10 cellular contexts compared by ENCODE assay signal in the genomic region with DNA sequence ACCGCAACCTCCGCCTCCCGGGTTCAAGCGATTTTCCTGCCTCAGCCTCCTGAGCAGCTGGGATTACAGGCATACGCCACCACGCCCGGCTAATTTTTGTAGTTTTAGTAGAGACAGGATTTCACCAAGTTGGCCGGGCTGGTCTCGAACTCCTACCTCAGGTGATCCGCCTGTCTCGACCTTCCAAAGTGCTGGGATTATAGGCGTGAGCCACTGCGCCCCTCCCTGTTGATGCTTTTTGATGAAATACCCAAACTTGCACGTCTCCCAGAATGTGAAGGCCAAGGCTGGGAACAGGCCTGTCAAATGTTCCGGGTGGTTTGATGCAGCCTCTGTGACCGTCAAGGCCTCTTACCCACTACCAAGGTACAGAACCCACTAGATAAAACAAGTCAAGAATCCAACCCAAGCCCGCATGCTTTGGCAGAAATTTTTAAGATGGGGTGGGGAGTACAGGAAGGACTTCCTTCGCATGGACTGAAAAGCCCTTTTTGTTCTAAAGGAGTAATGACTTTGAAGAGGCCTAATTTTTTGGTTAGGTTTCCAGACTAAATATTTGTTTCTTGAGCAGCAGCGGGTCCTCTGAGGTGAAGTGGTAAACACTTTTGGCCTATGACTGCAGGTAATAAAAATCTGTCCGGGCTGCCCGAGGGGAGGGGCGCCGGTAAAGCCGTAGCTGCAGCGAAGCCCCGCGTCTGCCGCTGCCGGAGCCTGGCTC. TPM values are rescaled to one million over a fixed set of nuclear protein-coding genes. Genes with fewer than 3 reads are reported as not detected.
A peak's percentile ranks its signal among the peaks of the same experiment; 100 is the strongest.
DNase-seq lines count a peak whose midpoint lies in the region; ATAC-seq and TF ChIP-seq lines count a peak whose summit lies in the region.
"Had no signal": no experiment of that assay in that cellular context is flagged by ENCODE, and none has a peak within 500 bp of the region (broad histone marks: within the 10 kb centered on the region; RNA-seq: fewer than 3 reads in every experiment).

No MANE protein-coding gene starts in this region.

- H3K4me3 Mint-ChIP-seq in CD14-positive monocyte: peak overlapping the region; percentile 79 to 98
- H3K4me3 Mint-ChIP-seq: T-helper 1 cell treated with Interleukin-12 subunit alpha and Interleukin-12 subunit beta and Interleukin-4 antibody, amounts not matched to agents 30 μg/mL and 1 μg/mL, for 36 hours had no signal

- peaks cover 0 to 49% (median 26%) of the 10 kb centered on the region in 7 donors for H3K9me3 Mint-ChIP-seq in CD14-positive monocyte

- H3K4me2 ChIP-seq in KMS-11: no peak overlapping the region

- H3K9ac ChIP-seq in KMS-11: no peak overlapping the region

- DNase-seq in CD14-positive monocyte (ENCODE audit: low spot score) (no peak), lower lobe of right lung (no peak), ACHN (no peak), amniotic stem cell (lab: John Stamatoyannopoulos, UW) (no peak)
- DNase-seq in stimulated activated CD4-positive, alpha-beta T cell treated with anti-CD3 and anti-CD28 coated beads, Interleukin-2, amount 100 ng/mL, for 48 hours: no peak
- DNase-seq: activated CD8-positive, alpha-beta T cell treated with anti-CD3 and anti-CD28 coated beads, Interleukin-2, amount 10 ng/mL, durations not matched to agents 7 days and 5 days had no signal

- H3K9me3 ChIP-seq in lower lobe of right lung: no peaks in the 10 kb centered on the region
- H3K9me3 ChIP-seq: mucosa of descending colon had no signal

- no peaks in the 10 kb centered on the region for H3K27me3 ChIP-seq in KMS-11 (ENCODE audit: insufficient read depth, low read depth)
- peaks cover 100% of the 10 kb centered on the region for H3K27me3 ChIP-seq in lower lobe of right lung (ENCODE audit: low read depth)

- no peaks in the 10 kb centered on the region for H4K20me1 ChIP-seq in KMS-11 (ENCODE audit: insufficient read depth)

- peaks cover 0 to 15% of the 10 kb centered on the region in 2 donors for H3K36me3 Mint-ChIP-seq in CD14-positive monocyte

- no peak for ATAC-seq in lower lobe of right lung
- ATAC-seq: activated CD8-positive, alpha-beta T cell treated with anti-CD3 and anti-CD28 coated beads, Interleukin-2, amount 10 ng/mL, durations not matched to agents 7 days and 5 days had no signal

- H3K79me2 ChIP-seq in KMS-11 (ENCODE audit: insufficient read depth, low read depth): no peaks in the 10 kb centered on the region

- H3K4me3 ChIP-seq in KMS-11 (IDR thresholded peaks at IDR 0.05; ENCODE audit: insufficient read depth, low read depth, low read length) (no peak overlapping the region), lower lobe of right lung (peak overlapping the region; percentile 30)
- H3K4me3 ChIP-seq: mucosa of descending colon had no signal

- no peak overlapping the region for H3K27ac Mint-ChIP-seq in CD14-positive monocyte
- H3K27ac Mint-ChIP-seq: activated CD8-positive, alpha-beta T cell treated with anti-CD3 and anti-CD28 coated beads, Interleukin-2, amount 10 ng/mL, durations not matched to agents 7 days and 5 days had no signal

- H3K4me1 ChIP-seq in KMS-11 (ENCODE audit: low read depth, poor library complexity, severe bottlenecking) (no peaks in the 10 kb centered on the region), lower lobe of right lung (peaks cover 21% of the 10 kb centered on the region)

- in situ Hi-C loops in ACHN (cut with HindIII; ENCODE audit: low pct_ligation_motif_present, low pct_unique_long_range_greater_than_20kb, low sequenced_read_pairs): no loop called here

- TF ChIP-seq CTCF in CD14-positive monocyte (IDR thresholded peaks at IDR 0.05) (no peak), KMS-11 (conservative IDR thresholded peaks at IDR 0.05; ENCODE audit: low read depth, low read length) (no peak), lower lobe of right lung (IDR thresholded peaks at IDR 0.05) (no peak)

- H2AFZ ChIP-seq in KMS-11 (ENCODE audit: low read depth): peak overlapping the region; percentile 54

- H3K27me3 Mint-ChIP-seq in CD14-positive monocyte (ENCODE audit: low read depth in 3 of 3): peaks cover 97 to 99% (median 98%) of the 10 kb centered on the region in 3 donors

- intact Hi-C loops in CD14-positive monocyte (cut with micrococcal nuclease) (no loop called here), lower lobe of right lung (cut with DNase I) (no loop called here)

- no peak overlapping the region for H3K27ac ChIP-seq in KMS-11
- no peak overlapping the region for H3K27ac ChIP-seq in lower lobe of right lung

- H3K4me1 Mint-ChIP-seq in CD14-positive monocyte: peaks cover 28% of the 10 kb centered on the region

- H3K36me3 ChIP-seq in KMS-11 (ENCODE audit: insufficient read depth) (no peaks in the 10 kb centered on the region), lower lobe of right lung (no peaks in the 10 kb centered on the region)

RNA-seq across cellular contexts. Expression of a gene that starts 3.7 kb away (rescaled TPM):
- polyA plus RNA-seq in CD14-positive monocyte: not detected
- not detected for total RNA-seq in lower lobe of right lung
- total RNA-seq: activated CD8-positive, alpha-beta T cell treated with anti-CD3 and anti-CD28 coated beads, Interleukin-2, amount 10 ng/mL, durations not matched to agents 7 days and 5 days; OCI-LY7 had no signal

RNA-seq across cellular contexts. Expression of a gene that starts 5.0 kb away (rescaled TPM):
- not detected for polyA plus RNA-seq in CD14-positive monocyte
- total RNA-seq in lower lobe of right lung: not detected
- total RNA-seq: activated CD8-positive, alpha-beta T cell treated with anti-CD3 and anti-CD28 coated beads, Interleukin-2, amount 10 ng/mL, durations not matched to agents 7 days and 5 days; OCI-LY7 had no signal

RNA-seq across cellular contexts. Expression of a gene that starts 12.1 kb away (rescaled TPM):
- not detected for polyA plus RNA-seq in CD14-positive monocyte
- not detected for total RNA-seq in lower lobe of right lung
- total RNA-seq: activated CD8-positive, alpha-beta T cell treated with anti-CD3 and anti-CD28 coated beads, Interleukin-2, amount 10 ng/mL, durations not matched to agents 7 days and 5 days; mucosa of descending colon had no signal

RNA-seq across cellular contexts. Expression of a gene that starts 19.6 kb away (rescaled TPM):
- not detected for polyA plus RNA-seq in CD14-positive monocyte
- total RNA-seq in lower lobe of right lung: not detected
- total RNA-seq: activated CD8-positive, alpha-beta T cell treated with anti-CD3 and anti-CD28 coated beads, Interleukin-2, amount 10 ng/mL, durations not matched to agents 7 days and 5 days; OCI-LY7 had no signal

RNA-seq across cellular contexts. Expression of a gene that starts 29.1 kb away (rescaled TPM):
- polyA plus RNA-seq in CD14-positive monocyte: not detected
- not detected for total RNA-seq in lower lobe of right lung
- total RNA-seq: activated CD8-positive, alpha-beta T cell treated with anti-CD3 and anti-CD28 coated beads, Interleukin-2, amount 10 ng/mL, durations not matched to agents 7 days and 5 days; OCI-LY7 had no signal
